21 cellular contexts compared by ENCODE assay signal in genomic region chr1:245008761-245009160, GRCh38.
"Had no signal": no experiment of that assay in that cellular context is flagged by ENCODE, and none has a peak within 500 bp of the region (broad histone marks: within the 10 kb centered on the region; RNA-seq: fewer than 3 reads in every experiment).

No MANE protein-coding gene starts in this region.

- H3K27me3 ChIP-seq: ascending aorta, esophagus muscularis mucosa, neutrophil, pancreas, upper lobe of right lung had no signal

- H3K4me1 ChIP-seq: ascending aorta, esophagus muscularis mucosa, pancreas, upper lobe of right lung had no signal

- H3K36me3 ChIP-seq: ascending aorta, neutrophil, pancreas, thoracic aorta, upper lobe of right lung had no signal

- DNase-seq: activated CD4-positive, alpha-beta T cell treated with anti-CD3 and anti-CD28 coated beads, Interleukin-2, amount 10 ng/mL, durations not matched to agents 24 days and 14 days; activated CD8-positive, alpha-beta T cell treated with anti-CD3 and anti-CD28 coated beads for 36 hours; activated effector memory CD4-positive, alpha-beta T cell treated with Interleukin-2 at 50 U/mL for 16 hours; activated naive CD4-positive, alpha-beta T cell treated with anti-CD3 and anti-CD28 coated beads, Interleukin-2, amount 10 ng/mL, durations not matched to agents 7 days and 5 days; activated naive CD8-positive, alpha-beta T cell treated with anti-CD3 and anti-CD28 coated beads, Interleukin-2, amount 50 U/mL, for 24 hours; activated T-cell treated with anti-CD3 and anti-CD28 coated beads, Interleukin-2, amount 50 U/mL, for 4 hours; effector memory CD4-positive, alpha-beta T cell; foreskin melanocyte; hypothalamus; pancreas; stimulated activated naive B cell treated with anti-CD40 and anti-IgM and Interleukin-4, amounts not matched to agents 10 μg/mL and 1 μg/mL and 100 μg/mL, for 72 hours; upper lobe of right lung had no signal

- H3K9me3 ChIP-seq: ascending aorta, esophagus muscularis mucosa, neutrophil, pancreas, thoracic aorta, upper lobe of right lung had no signal

- H3K27ac ChIP-seq: ascending aorta, esophagus muscularis mucosa, neutrophil, pancreas, thoracic aorta, upper lobe of right lung had no signal

- ATAC-seq: activated CD8-positive, alpha-beta T cell treated with anti-CD3 and anti-CD28 coated beads for 36 hours; activated naive CD8-positive, alpha-beta T cell treated with anti-CD3 and anti-CD28 coated beads, Interleukin-2, amount 50 U/mL, for 24 hours; activated T-cell treated with anti-CD3 and anti-CD28 coated beads, Interleukin-2, amount 50 U/mL, for 4 hours; natural killer cell treated with Interleukin-12 subunit alpha and Interleukin-12 subunit beta and Interleukin-15 and Interleukin-18, amount 100 ng/mL, for 72 hours; pancreas; sciatic nerve; stimulated activated naive B cell treated with anti-CD40 and anti-IgM and Interleukin-4, amounts not matched to agents 10 μg/mL and 1 μg/mL and 100 μg/mL, for 72 hours; upper lobe of right lung had no signal

- H3K4me3 ChIP-seq: ascending aorta, esophagus muscularis mucosa, lung, pancreas, thoracic aorta, upper lobe of right lung had no signal

- FAIRE-seq: endothelial cell of umbilical vein, keratinocyte, pancreas had no signal
